In genomic region chr16:27233731-27234130, GRCh38 we compare ENCODE assay signal across 17 cellular contexts. TPM values are rescaled to one million over a fixed set of nuclear protein-coding genes. Genes with fewer than 3 reads are reported as not detected.
A peak's percentile ranks its signal among the peaks of the same experiment; 100 is the strongest.
DNase-seq lines count a peak whose midpoint lies in the region; ATAC-seq and TF ChIP-seq lines count a peak whose summit lies in the region.
"Had no signal": no experiment of that assay in that cellular context is flagged by ENCODE, and none has a peak within 500 bp of the region (broad histone marks: within the 10 kb centered on the region; RNA-seq: fewer than 3 reads in every experiment).

No MANE protein-coding gene starts in this region.

- H3K27ac ChIP-seq in Peyer's patch (peak overlapping the region in 3 of 4 donors; percentile 78 to 85 (median 83)), colonic mucosa (peak overlapping the region; percentile 28), stomach (peak overlapping the region in 3 of 5 donors; percentile 81 to 86 (median 86))
- H3K27ac ChIP-seq: hepatocyte, parathyroid adenoma had no signal

- H3K9me3 ChIP-seq in Peyer's patch (no peaks in the 10 kb centered on the region), colonic mucosa (no peaks in the 10 kb centered on the region), stomach (no peaks in the 10 kb centered on the region)
- H3K9me3 ChIP-seq: breast epithelium had no signal

- no peaks in the 10 kb centered on the region for H3K27me3 Mint-ChIP-seq in activated naive CD4-positive, alpha-beta T cell treated with anti-CD3 and anti-CD28 coated beads, Interleukin-2, amount 10 ng/mL, durations not matched to agents 7 days and 5 days

- WGBS in stomach, 5 donors: 76 to 98% (median 92%) methylated on average over 6 of the region's 6 CpGs

- TF ChIP-seq CTCF in Peyer's patch (IDR thresholded peaks at IDR 0.05) (no peak), colonic mucosa (IDR thresholded peaks at IDR 0.05) (no peak), stomach (IDR thresholded peaks at IDR 0.05) (no peak)

- H3K4me1 ChIP-seq in Peyer's patch: peaks cover 28 to 94% (median 34%) of the 10 kb centered on the region in 4 donors
- peaks cover 37% of the 10 kb centered on the region for H3K4me1 ChIP-seq in colonic mucosa
- H3K4me1 ChIP-seq in stomach: peaks cover 39 to 84% (median 67%) of the 10 kb centered on the region in 4 donors

- no peak for TF ChIP-seq EP300 in stomach (IDR thresholded peaks at IDR 0.05)

- DNase-seq in activated naive CD4-positive, alpha-beta T cell treated with anti-CD3 and anti-CD28 coated beads, Interleukin-2, amount 10 ng/mL, durations not matched to agents 7 days and 5 days: no peak
- DNase-seq in activated naive CD4-positive, alpha-beta T cell treated with Interleukin-2 at 50 U/mL for 16 hours: no peak
- DNase-seq in Peyer's patch (no peak), colonic mucosa (no peak), stomach (no peak), cerebellum (ENCODE audit: low spot score) (no peak)
- no peak for DNase-seq in NK-92 treated with Interleukin-12 subunit alpha and Interleukin-12 subunit beta, amount 100 ng/mL, for 24 hours (lab: John Stamatoyannopoulos, UW)
- DNase-seq: activated effector memory CD4-positive, alpha-beta T cell treated with Interleukin-2 at 50 U/mL for 16 hours; effector CD4-positive, alpha-beta T cell; NCI-H1092; NCI-H2171; NCI-H82; RPMI8226 had no signal

- peaks cover 99% of the 10 kb centered on the region for H3K4me1 Mint-ChIP-seq in activated naive CD4-positive, alpha-beta T cell treated with anti-CD3 and anti-CD28 coated beads, Interleukin-2, amount 10 ng/mL, durations not matched to agents 7 days and 5 days

- CTCF ChIA-PET in activated naive CD4-positive, alpha-beta T cell treated with anti-CD3 and anti-CD28 coated beads, Interleukin-2, amount 10 ng/mL, durations not matched to agents 7 days and 5 days (lab: Charles Lee): interaction anchor here (0.6 to 10.2 kb wide), 24 partner anchors 10 to 223 kb away, joined by 3 to 159 read pairs (median 8); partner anchors contain the start of genes KDM8 and NSMCE1

- intact Hi-C loops in colonic mucosa (cut with DNase I) (loop anchor here (5.0 kb wide), 1 partner anchor 134 kb away; no protein-coding TSS in a partner anchor), stomach (cut with DNase I; ENCODE audit: low total_unique reads) (no loop called here)

- peak overlapping the region in 1 of 2 donors; percentile 9 for H3K9ac ChIP-seq in colonic mucosa (ENCODE audit: low read depth in 2 of 2, low read length in 2 of 2)
- H3K9ac ChIP-seq: parathyroid adenoma had no signal

- no peaks in the 10 kb centered on the region for H3K9me3 Mint-ChIP-seq in activated naive CD4-positive, alpha-beta T cell treated with anti-CD3 and anti-CD28 coated beads, Interleukin-2, amount 10 ng/mL, durations not matched to agents 7 days and 5 days

- TF ChIP-seq POLR2A in Peyer's patch (IDR thresholded peaks at IDR 0.05) (no peak), stomach (IDR thresholded peaks at IDR 0.05) (no peak)

- no peaks in the 10 kb centered on the region for H3K27me3 ChIP-seq in Peyer's patch
- no peaks in the 10 kb centered on the region for H3K27me3 ChIP-seq in colonic mucosa
- H3K27me3 ChIP-seq in stomach: no peaks in the 10 kb centered on the region
- H3K27me3 ChIP-seq: breast epithelium, hepatocyte had no signal

- H3K36me3 ChIP-seq in Peyer's patch: peaks cover 0 to 9% (median 0%) of the 10 kb centered on the region in 3 donors
- H3K36me3 ChIP-seq in colonic mucosa: no peaks in the 10 kb centered on the region
- peaks cover 0 to 49% (median 40%) of the 10 kb centered on the region in 4 donors for H3K36me3 ChIP-seq in stomach
- H3K36me3 ChIP-seq: breast epithelium had no signal

- H3K4me3 ChIP-seq in Peyer's patch (no peak overlapping the region), colonic mucosa (no peak overlapping the region), stomach (no peak overlapping the region)
- H3K4me3 ChIP-seq: breast epithelium, hepatocyte had no signal

- no peak for ATAC-seq in GM18867 (IDR thresholded peaks at IDR 0.05; ENCODE audit: unreplicated experiment)

- peak overlapping the region; percentile 74 for H3K4me3 Mint-ChIP-seq in activated naive CD4-positive, alpha-beta T cell treated with anti-CD3 and anti-CD28 coated beads, Interleukin-2, amount 10 ng/mL, durations not matched to agents 7 days and 5 days

- peak overlapping the region; percentile 99 for H3K27ac Mint-ChIP-seq in activated naive CD4-positive, alpha-beta T cell treated with anti-CD3 and anti-CD28 coated beads, Interleukin-2, amount 10 ng/mL, durations not matched to agents 7 days and 5 days

- peaks cover 54% of the 10 kb centered on the region for H3K36me3 Mint-ChIP-seq in activated naive CD4-positive, alpha-beta T cell treated with anti-CD3 and anti-CD28 coated beads, Interleukin-2, amount 10 ng/mL, durations not matched to agents 7 days and 5 days

RNA-seq across cellular contexts. Expression of gene KDM8, which starts 30.4 kb away (rescaled TPM):
- total RNA-seq in Peyer's patch (100 to 1,000 TPM in 1 of 4 donors, 10 to 100 TPM in 3; 22.3 to 130 (median 40.9) TPM), colonic mucosa (1 to 10 TPM; 5.2 to 7.1 TPM), stomach (10 to 100 TPM in 1 of 5 donors, 1 to 10 TPM in 4; 1.4 to 58.3 (median 3.1) TPM), cerebellum (2.9 TPM)
- polyA plus RNA-seq in stomach: 1 to 10 TPM; 2.7 to 3.5 (median 2.7) TPM

RNA-seq across cellular contexts. Expression of gene NSMCE1, which starts 34.8 kb away (rescaled TPM):
- 10 to 100 TPM; 20.9 to 41.3 (median 30.6) TPM for total RNA-seq in Peyer's patch
- 10 to 100 TPM; 37.6 to 58.2 TPM for total RNA-seq in colonic mucosa
- total RNA-seq in stomach: 100 to 1,000 TPM in 1 of 5 donors, 10 to 100 TPM in 3, 1 to 10 TPM in 1; 9.3 to 120 (median 24.1) TPM
- polyA plus RNA-seq in stomach: 10 to 100 TPM; 53.5 to 67.0 (median 66.0) TPM
- 27.0 TPM for total RNA-seq in cerebellum

Comparison
In these comparisons a context has a peak if more than half of its experiments do, and no peak if none do; other contexts are left out.
1. H3K27ac ChIP-seq: peak in every context shown above with its lines; median percentile 86 in stomach; 83 in Peyer's patch; 28 in colonic mucosa.